Comparison of ENCODE assay signal across 15 cellular contexts in genomic region chr4:6342530-6343293, GRCh38.
DNase-seq lines count a peak whose midpoint lies in the region; ATAC-seq and TF ChIP-seq lines count a peak whose summit lies in the region.
"Had no signal": no experiment of that assay in that cellular context is flagged by ENCODE, and none has a peak within 500 bp of the region (broad histone marks: within the 10 kb centered on the region; RNA-seq: fewer than 3 reads in every experiment).

No MANE protein-coding gene starts in this region.

- no peak for TF ChIP-seq POLR2A in spleen (IDR thresholded peaks at IDR 0.05)

- ATAC-seq in Panc1 (no peak), GM19324 (IDR thresholded peaks at IDR 0.05; ENCODE audit: low FRiP score, unreplicated experiment) (no peak)
- ATAC-seq in activated naive CD4-positive, alpha-beta T cell treated with anti-CD3 and anti-CD28 coated beads, Interleukin-2, amount 50 U/mL, for 72 hours: no peak
- ATAC-seq: naive thymus-derived CD4-positive, alpha-beta T cell had no signal

- intact Hi-C loops in Panc1 (cut with micrococcal nuclease; ENCODE audit: unreplicated experiment) (no loop called here), spleen (cut with DNase I; ENCODE audit: low total_unique reads) (no loop called here)

- no peaks in the 10 kb centered on the region for H3K36me3 ChIP-seq in Panc1 (ENCODE audit: control insufficient read depth, insufficient read depth, low read length)
- H3K36me3 ChIP-seq in spleen: no peaks in the 10 kb centered on the region
- H3K36me3 ChIP-seq: transverse colon had no signal

- CTCF ChIA-PET in Panc1 (lab: Charles Lee): interaction anchor here (0.6 kb wide), 2 partner anchors 207 to 659 kb away, joined by 3 to 4 read pairs; no protein-coding TSS in a partner anchor

- in situ Hi-C loops in Panc1 (cut with HindIII; ENCODE audit: low pct_unique_long_range_greater_than_20kb, low sequenced_read_pairs): no loop called here

- no TSS peak for BruUV-seq in Panc1 (replicated peaks; lab: Mats Ljungman, UMichigan)

- TF ChIP-seq CTCF in Panc1 (IDR thresholded peaks at IDR 0.05) (no peak), spleen (IDR thresholded peaks at IDR 0.05 in 8 of 11, conservative IDR thresholded peaks at IDR 0.05 in 3 of 11) (no peak)

- H3K4me3 ChIP-seq in Panc1 (ENCODE audit: low read depth in 2 of 2, low read length in 2 of 2) (no peak overlapping the region), spleen (no peak overlapping the region)
- H3K4me3 ChIP-seq: transverse colon had no signal

- no peaks in the 10 kb centered on the region for H3K9me3 ChIP-seq in Panc1 (ENCODE audit: control insufficient read depth, insufficient read depth, low read depth, low read length)
- peaks cover 0 to 9% (median 0%) of the 10 kb centered on the region in 8 donors for H3K9me3 ChIP-seq in spleen
- H3K9me3 ChIP-seq: transverse colon had no signal

- H3K9me3 Mint-ChIP-seq in activated naive CD4-positive, alpha-beta T cell treated with anti-CD3 and anti-CD28 coated beads, Interleukin-2, amount 50 U/mL, for 72 hours: no peaks in the 10 kb centered on the region
- H3K9me3 Mint-ChIP-seq: central memory CD8-positive, alpha-beta T cell had no signal

- H3K27ac Mint-ChIP-seq in activated naive CD4-positive, alpha-beta T cell treated with anti-CD3 and anti-CD28 coated beads, Interleukin-2, amount 50 U/mL, for 72 hours: no peak overlapping the region
- H3K27ac Mint-ChIP-seq: IgD-negative memory B cell; naive thymus-derived CD4-positive, alpha-beta T cell had no signal

- H3K27ac ChIP-seq in Panc1 (ENCODE audit: low read length) (peak overlapping the region; percentile 54), spleen (no peak overlapping the region)
- H3K27ac ChIP-seq: transverse colon had no signal

- H3K36me3 Mint-ChIP-seq in activated naive CD4-positive, alpha-beta T cell treated with anti-CD3 and anti-CD28 coated beads, Interleukin-2, amount 50 U/mL, for 72 hours: no peaks in the 10 kb centered on the region
- H3K36me3 Mint-ChIP-seq: IgD-negative memory B cell; naive thymus-derived CD4-positive, alpha-beta T cell had no signal

- DNase-seq in DMS53 (lab: John Stamatoyannopoulos, UW) (peak; percentile 48), DMS53 treated with DMSO at 0.1 percent for 48 hours (lab: John Stamatoyannopoulos, UW; ENCODE audit: unreplicated experiment) (no peak), Panc1 (ENCODE audit: low read depth, low spot score) (no peak), globus pallidus (ENCODE audit: low spot score) (peak; percentile 31), spleen (peak; percentile 30), RKO (ENCODE audit: low spot score) (no peak)
- DNase-seq in activated naive CD4-positive, alpha-beta T cell treated with anti-CD3 and anti-CD28 coated beads, Interleukin-2, amount 50 U/mL, for 72 hours (ENCODE audit: low spot score in 2 of 2): no peak
- DNase-seq: 8988T; naive thymus-derived CD4-positive, alpha-beta T cell; SIG-M5; stimulated activated CD4-positive, alpha-beta T cell treated with anti-CD3 and anti-CD28 coated beads, Interleukin-4, amount 100 ng/mL, for 24 hours; transverse colon had no signal

- H3K4me1 ChIP-seq in Panc1 (ENCODE audit: control insufficient read depth, insufficient read depth, low read length) (peaks cover 29% of the 10 kb centered on the region), spleen (peaks cover 0 to 21% (median 9%) of the 10 kb centered on the region in 6 donors)
- H3K4me1 ChIP-seq: transverse colon had no signal

- no peaks in the 10 kb centered on the region for H3K27me3 ChIP-seq in Panc1 (ENCODE audit: control insufficient read depth, insufficient read depth, low read length)
- peaks cover 0 to 66% (median 21%) of the 10 kb centered on the region in 7 donors for H3K27me3 ChIP-seq in spleen (replicated peaks in 1 of 7)

- POLR2A ChIA-PET in Panc1 (lab: Charles Lee): interaction anchor here (0.7 kb wide), 1 partner anchor 100 kb away, joined by 3 read pairs; no protein-coding TSS in a partner anchor

- WGBS in spleen, 5 donors: 63 to 72% (median 69%) methylated on average over 20 to 23 of the region's 23 CpGs

Comparison
In these comparisons a context has a peak if more than half of its experiments do, and no peak if none do; other contexts are left out.
1. DNase-seq: peak in DMS53 (single experiment), globus pallidus (single experiment) and spleen (single experiment); none in DMS53 treated with DMSO at 0.1 percent for 48 hours (single experiment), Panc1 (single experiment), activated naive CD4-positive, alpha-beta T cell treated with anti-CD3 and anti-CD28 coated beads, Interleukin-2, amount 50 U/mL, for 72 hours (0 of 2) and RKO (single experiment).